Comparison of ENCODE assay signal across 9 cellular contexts in the genomic region with DNA sequence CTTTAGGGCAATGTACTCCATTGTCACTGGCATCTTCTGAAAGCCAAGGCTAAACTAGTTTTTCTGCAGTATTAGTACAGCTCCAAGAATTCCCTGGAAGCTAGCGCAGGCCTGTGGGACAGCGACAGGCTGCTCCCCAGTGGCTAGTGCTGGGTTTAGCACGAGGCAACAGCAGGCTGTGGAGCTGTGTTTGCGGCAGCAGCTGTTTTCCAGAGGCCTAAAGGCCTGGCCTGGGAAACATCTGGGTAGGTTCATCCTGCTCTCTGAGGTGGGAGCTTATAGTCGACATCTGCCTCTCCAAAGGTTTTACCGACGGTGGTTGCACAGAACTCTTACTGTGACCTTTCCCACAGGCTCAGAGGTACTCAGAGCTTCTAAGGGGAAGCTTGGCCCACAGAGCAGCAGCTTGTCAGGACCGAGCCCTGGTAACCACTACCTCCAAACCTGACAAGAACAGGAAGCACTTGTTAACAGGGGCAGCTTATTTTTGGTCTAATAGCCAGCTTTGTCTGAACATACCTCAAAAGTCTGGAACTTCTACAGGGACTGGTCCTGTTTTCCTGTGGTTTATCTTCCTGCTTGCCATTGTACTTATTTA. TPM values are rescaled to one million over a fixed set of nuclear protein-coding genes. Genes with fewer than 3 reads are reported as not detected.
DNase-seq lines count a peak whose midpoint lies in the region; ATAC-seq, FAIRE-seq and TF ChIP-seq lines count a peak whose summit lies in the region.
"Had no signal": no experiment of that assay in that cellular context is flagged by ENCODE, and none has a peak within 500 bp of the region (broad histone marks: within the 10 kb centered on the region; RNA-seq: fewer than 3 reads in every experiment).

No MANE protein-coding gene starts in this region.

- TF ChIP-seq CTCF in LNCAP (IDR thresholded peaks at IDR 0.05) = peak; percentile 50
- peak; percentile 67 for TF ChIP-seq CTCF in chondrocyte (IDR thresholded peaks at IDR 0.05)

- POLR2A ChIA-PET in CD8-positive, alpha-beta memory T cell (lab: Charles Lee) = interaction anchor here (0.7 kb wide), 2 partner anchors 18 to 68 kb away, joined by 3 to 4 read pairs; a partner anchor contains a TSS

- ATAC-seq in memory B cell (ENCODE audit: low read depth) (peak; percentile 29), GM18873 (IDR thresholded peaks at IDR 0.05; ENCODE audit: low FRiP score, unreplicated experiment) (no peak), GM21737 (IDR thresholded peaks at IDR 0.05; ENCODE audit: unreplicated experiment) (no peak), HG02588 (IDR thresholded peaks at IDR 0.05; ENCODE audit: unreplicated experiment) (no peak)

- H3K27ac Mint-ChIP-seq in CD8-positive, alpha-beta memory T cell = peak overlapping the region in 7 of 8 donors; percentile 17 to 83 (median 58)
- H3K27ac Mint-ChIP-seq in chondrocyte (ENCODE audit: unreplicated experiment) = peak overlapping the region; percentile 36
- H3K27ac Mint-ChIP-seq in memory B cell = no peak overlapping the region

- no peak overlapping the region for H3K27ac ChIP-seq in CD8-positive, alpha-beta memory T cell (ENCODE audit: low read depth, low read length)
- H3K27ac ChIP-seq: HL-60 had no signal

- FAIRE-seq in GM12891 (lab: Jason Lieb, UNC) = no peak

- no peaks in the 10 kb centered on the region for H3K9me3 ChIP-seq in CD8-positive, alpha-beta memory T cell (ENCODE audit: low read length)

- H3K4me3 Mint-ChIP-seq in CD8-positive, alpha-beta memory T cell = no peak overlapping the region
- H3K4me3 Mint-ChIP-seq in chondrocyte (ENCODE audit: unreplicated experiment) = no peak overlapping the region
- H3K4me3 Mint-ChIP-seq in memory B cell = no peak overlapping the region

- H3K27me3 Mint-ChIP-seq in CD8-positive, alpha-beta memory T cell = no peaks in the 10 kb centered on the region
- H3K27me3 Mint-ChIP-seq in chondrocyte (ENCODE audit: low read depth) (no peaks in the 10 kb centered on the region), memory B cell (no peaks in the 10 kb centered on the region)

- peaks cover 0 to 8% (median 0%) of the 10 kb centered on the region in 3 donors for H3K4me1 Mint-ChIP-seq in CD8-positive, alpha-beta memory T cell
- H3K4me1 Mint-ChIP-seq in chondrocyte (ENCODE audit: low read depth) (peaks cover 3% of the 10 kb centered on the region), memory B cell (peaks cover 3% of the 10 kb centered on the region)

- H3K36me3 Mint-ChIP-seq in CD8-positive, alpha-beta memory T cell = peaks cover under 1 to 41% (median 4%) of the 10 kb centered on the region in 3 donors
- H3K36me3 Mint-ChIP-seq in chondrocyte (ENCODE audit: low read depth) (peaks cover 17% of the 10 kb centered on the region), memory B cell (peaks cover 4% of the 10 kb centered on the region)

- no peaks in the 10 kb centered on the region for H3K27me3 ChIP-seq in CD8-positive, alpha-beta memory T cell (ENCODE audit: insufficient read depth, low read length, poor library complexity, severe bottlenecking)

- no peaks in the 10 kb centered on the region for H3K9me3 Mint-ChIP-seq in CD8-positive, alpha-beta memory T cell
- H3K9me3 Mint-ChIP-seq in chondrocyte (ENCODE audit: low read depth) (no peaks in the 10 kb centered on the region), memory B cell (no peaks in the 10 kb centered on the region)

- CTCF ChIA-PET in CD8-positive, alpha-beta memory T cell (lab: Charles Lee) = interaction anchor here (1.3 kb wide), 1 partner anchor 16 kb away, joined by 3 read pairs; no protein-coding TSS in a partner anchor

- H3K4me1 ChIP-seq in CD8-positive, alpha-beta memory T cell (ENCODE audit: insufficient read depth, low read length) = no peaks in the 10 kb centered on the region

- peaks cover 9% of the 10 kb centered on the region for H3K36me3 ChIP-seq in CD8-positive, alpha-beta memory T cell (ENCODE audit: insufficient read depth, low read length)

- no peak for DNase-seq in CD8-positive, alpha-beta memory T cell
- no peak for DNase-seq in chondrocyte (ENCODE audit: low spot score)
- DNase-seq in memory B cell (ENCODE audit: low spot score in 2 of 2) = no peak
- DNase-seq in GM12891 (ENCODE audit: insufficient read length, low spot score) = no peak

- no peak overlapping the region for H3K4me3 ChIP-seq in CD8-positive, alpha-beta memory T cell (ENCODE audit: low read length)

- TF ChIP-seq POLR2A in GM12891 (IDR thresholded peaks at IDR 0.05; ENCODE audit: low read depth, low read length) = no peak

TF ChIP-seq in GM12891, 5 proteins besides CTCF, POLR2A, EP300 and RAD21:
- TF ChIP-seq TAF1 (IDR thresholded peaks at IDR 0.05; ENCODE audit: low read depth, low read length) (no peak), POLR2AphosphoS5 (IDR thresholded peaks at IDR 0.05; ENCODE audit: low read depth, low read length) (no peak), PAX5 (IDR thresholded peaks at IDR 0.05; ENCODE audit: insufficient read depth, low read length, severe bottlenecking) (no peak), SPI1 (IDR thresholded peaks at IDR 0.05; ENCODE audit: low read depth, low read length) (no peak), POU2F2 (IDR thresholded peaks at IDR 0.05; ENCODE audit: low read depth, low read length) (no peak)

RNA-seq across cellular contexts. Expression of a gene that starts 17.2 kb away (rescaled TPM):
- total RNA-seq in CD8-positive, alpha-beta memory T cell = 10 to 100 TPM; 46.2 to 47.8 TPM
- 11.0 TPM for polyA plus RNA-seq in CD8-positive, alpha-beta memory T cell
- 33.3 to 35.1 TPM (median 35.0 TPM) in 3 replicates for total RNA-seq in chondrocyte
- 16.2 TPM for polyA plus RNA-seq in GM12891 (2012; ENCODE audit: low read depth, missing spikeins)

RNA-seq across cellular contexts. Expression of a gene that starts 55.4 kb away (rescaled TPM):
- 10 to 100 TPM; 39.8 to 40.6 TPM for total RNA-seq in CD8-positive, alpha-beta memory T cell
- 0.55 TPM for polyA plus RNA-seq in CD8-positive, alpha-beta memory T cell
- 0.95 to 5.1 TPM (median 1.2 TPM) in 3 replicates for total RNA-seq in chondrocyte
- polyA plus RNA-seq in GM12891 (2012; ENCODE audit: low read depth, missing spikeins) = 12.2 TPM

RNA-seq across cellular contexts. Expression of a gene that starts 55.6 kb away (rescaled TPM):
- total RNA-seq in CD8-positive, alpha-beta memory T cell = 100 to 1,000 TPM; 123 to 126 TPM
- 46.4 TPM for polyA plus RNA-seq in CD8-positive, alpha-beta memory T cell
- total RNA-seq in chondrocyte = 26.1 to 32.8 TPM (median 26.4 TPM) in 3 replicates
- 36.4 TPM for polyA plus RNA-seq in GM12891 (2012; ENCODE audit: low read depth, missing spikeins)
